9 cellular contexts compared by ENCODE assay signal in the genomic region with DNA sequence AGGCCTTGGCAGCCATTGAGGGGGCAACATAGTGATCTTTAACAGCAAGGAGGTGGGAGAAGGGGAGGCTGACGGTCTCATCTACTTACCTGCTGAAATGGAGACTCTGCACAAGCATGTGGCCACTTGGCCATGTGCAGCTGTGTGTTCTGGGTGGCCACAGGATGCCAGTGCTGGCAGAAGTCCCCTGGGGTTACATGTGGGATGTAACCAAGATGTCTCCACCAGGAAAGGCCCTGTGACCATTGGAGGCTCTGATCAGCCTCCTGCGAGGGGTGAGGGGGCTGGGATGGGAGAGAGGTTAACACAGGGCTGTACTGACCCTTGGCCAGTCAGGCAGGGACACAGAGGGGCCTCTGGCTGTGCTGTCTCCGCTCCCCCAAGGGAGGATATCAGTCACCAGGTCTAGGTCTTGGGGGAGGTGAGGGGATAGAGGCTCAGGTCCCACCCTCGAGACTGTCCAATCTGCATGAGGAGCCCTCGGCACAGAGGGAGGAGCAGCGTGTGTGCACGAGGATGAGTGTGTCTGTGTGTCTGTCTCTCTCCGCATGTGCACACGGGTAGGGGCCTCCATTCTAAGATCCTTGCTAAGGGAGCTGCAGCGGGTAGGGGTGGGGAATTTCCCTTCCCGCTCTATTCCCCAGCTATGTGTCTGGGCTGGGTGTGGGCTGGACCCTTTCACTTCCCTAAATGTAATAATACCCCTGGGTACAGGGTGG. TPM values are rescaled to one million over a fixed set of nuclear protein-coding genes. Genes with fewer than 3 reads are reported as not detected.
A peak's percentile ranks its signal among the peaks of the same experiment; 100 is the strongest.
DNase-seq lines count a peak whose midpoint lies in the region; ATAC-seq and TF ChIP-seq lines count a peak whose summit lies in the region.
"Had no signal": no experiment of that assay in that cellular context is flagged by ENCODE, and none has a peak within 500 bp of the region (broad histone marks: within the 10 kb centered on the region; RNA-seq: fewer than 3 reads in every experiment).

No MANE protein-coding gene starts in this region.

- in situ Hi-C loops in brain microvascular endothelial cell (cut with HindIII; ENCODE audit: low pct_ligation_motif_present, low sequenced_read_pairs), result no loop called here

- H3K27ac ChIP-seq in brain microvascular endothelial cell, result no peak overlapping the region
- no peak overlapping the region for H3K27ac ChIP-seq in PC-9

- no peaks in the 10 kb centered on the region for H4K20me1 ChIP-seq in PC-9 (ENCODE audit: insufficient read depth)

- H3K4me1 ChIP-seq in PC-9 (replicated peaks; ENCODE audit: insufficient read depth), result no peaks in the 10 kb centered on the region

- peak overlapping the region; percentile 53 to 87 (median 82) for H3K4me3 Mint-ChIP-seq in naive B cell
- H3K4me3 Mint-ChIP-seq: activated naive CD4-positive, alpha-beta T cell treated with anti-CD3 and anti-CD28 coated beads, Interleukin-2, amount 50 U/mL, for 24 hours had no signal

- peaks cover 39 to 58% (median 53%) of the 10 kb centered on the region in 3 donors for H3K4me1 Mint-ChIP-seq in naive B cell
- H3K4me1 Mint-ChIP-seq: activated naive CD4-positive, alpha-beta T cell treated with anti-CD3 and anti-CD28 coated beads, Interleukin-2, amount 50 U/mL, for 24 hours had no signal

- H3K9me3 Mint-ChIP-seq in naive B cell, result no peaks in the 10 kb centered on the region
- H3K9me3 Mint-ChIP-seq: activated naive CD4-positive, alpha-beta T cell treated with anti-CD3 and anti-CD28 coated beads, Interleukin-2, amount 50 U/mL, for 24 hours had no signal

- DNase-seq in naive B cell (peak; percentile 81), brain microvascular endothelial cell (no peak), PC-9 (no peak), posterior cingulate gyrus (no peak), putamen (ENCODE audit: low spot score) (no peak)

- intact Hi-C loops in PC-9 (cut with micrococcal nuclease; ENCODE audit: unreplicated experiment), result no loop called here
- intact Hi-C loops in posterior cingulate gyrus (cut with DNase I), result no loop called here

- H3K79me2 ChIP-seq in PC-9 (ENCODE audit: low read depth), result no peaks in the 10 kb centered on the region

- H3K9me3 ChIP-seq in PC-9 (ENCODE audit: insufficient read depth, low read depth), result no peaks in the 10 kb centered on the region

- no peaks in the 10 kb centered on the region for H3K27me3 Mint-ChIP-seq in naive B cell
- H3K27me3 Mint-ChIP-seq: activated naive CD4-positive, alpha-beta T cell treated with anti-CD3 and anti-CD28 coated beads, Interleukin-2, amount 50 U/mL, for 24 hours had no signal

- no peak overlapping the region for H2AFZ ChIP-seq in PC-9

- no TSS peak for BruUV-seq in PC-9 (replicated peaks; lab: Mats Ljungman, UMichigan)

- H3K36me3 Mint-ChIP-seq in naive B cell, result peaks cover 0 to 22% of the 10 kb centered on the region in 2 donors

- H3K4me2 ChIP-seq in PC-9, result no peak overlapping the region

- H3K27me3 ChIP-seq in brain microvascular endothelial cell (replicated peaks) (no peaks in the 10 kb centered on the region), PC-9 (ENCODE audit: insufficient read depth, low read depth) (no peaks in the 10 kb centered on the region)

- no peaks in the 10 kb centered on the region for H3F3A ChIP-seq in PC-9 (ENCODE audit: insufficient read depth, low read depth)

- H3K36me3 ChIP-seq in brain microvascular endothelial cell (replicated peaks) (peaks cover 23% of the 10 kb centered on the region), PC-9 (ENCODE audit: low read depth) (no peaks in the 10 kb centered on the region)

- POLR2A ChIA-PET in PC-9 (lab: Charles Lee; ENCODE audit: unreplicated experiment), result no interaction called here

- H3K27ac Mint-ChIP-seq in naive B cell, result peak overlapping the region in 5 of 6 donors; percentile 78 to 93 (median 83)
- H3K27ac Mint-ChIP-seq: activated naive CD4-positive, alpha-beta T cell treated with anti-CD3 and anti-CD28 coated beads, Interleukin-2, amount 50 U/mL, for 24 hours had no signal

- no peak for TF ChIP-seq CTCF in brain microvascular endothelial cell (IDR thresholded peaks at IDR 0.05; ENCODE audit: low read depth, low read length, missing control alignments)
- TF ChIP-seq CTCF in PC-9 (conservative IDR thresholded peaks at IDR 0.05), result no peak

- CTCF ChIA-PET in PC-9 (lab: Charles Lee), result interaction anchor here (0.7 kb wide), 1 partner anchor 66 kb away, joined by 20 read pairs; no protein-coding TSS in a partner anchor

- ATAC-seq in GM18520 (IDR thresholded peaks at IDR 0.05; ENCODE audit: unreplicated experiment), result peak; percentile 77
- ATAC-seq in GM21737 (IDR thresholded peaks at IDR 0.05; ENCODE audit: unreplicated experiment), result peak; percentile 83
- peak; percentile 89 for ATAC-seq in HG03575 (IDR thresholded peaks at IDR 0.05; ENCODE audit: extremely low read depth, insufficient number of reproducible peaks, low FRiP score, unreplicated experiment)
- peak; percentile 99 for ATAC-seq in naive B cell (ENCODE audit: low read depth in 2 of 2)

- no peaks in the 10 kb centered on the region for H3K9me2 ChIP-seq in PC-9 (ENCODE audit: insufficient read depth)

- H3K4me3 ChIP-seq in brain microvascular endothelial cell (ENCODE audit: low read depth, low read length) (no peak overlapping the region), PC-9 (no peak overlapping the region)

RNA-seq across cellular contexts. Expression of a gene that starts 19.5 kb away (rescaled TPM):
- polyA plus RNA-seq in naive B cell (ENCODE audit: low read depth in 6 of 6), result 10 to 100 TPM; 22.2 to 53.0 (median 31.6) TPM
- 30.1 and 34.3 TPM in 2 replicates for total RNA-seq in PC-9 (2021)

RNA-seq across cellular contexts. Expression of a gene that starts 50.2 kb away (rescaled TPM):
- polyA plus RNA-seq in naive B cell (ENCODE audit: low read depth in 6 of 6), result 10 to 100 TPM; 16.9 to 26.7 (median 22.5) TPM
- 30.8 and 31.0 TPM in 2 replicates for total RNA-seq in PC-9 (2021)
